25 cellular contexts compared by ENCODE assay signal in genomic region chr15:91909111-91909510, GRCh38.
"Had no signal": no experiment of that assay in that cellular context is flagged by ENCODE, and none has a peak within 500 bp of the region (broad histone marks: within the 10 kb centered on the region; RNA-seq: fewer than 3 reads in every experiment).

No MANE protein-coding gene starts in this region.

- H3K36me3 ChIP-seq: pancreas, right lobe of liver, suprapubic skin, thoracic aorta, tibial artery, upper lobe of right lung had no signal

- DNase-seq: hypothalamus; immature natural killer cell; kidney; left colon; left lung; lower lobe of right lung; naive thymus-derived CD8-positive, alpha-beta T cell; nucleus accumbens; pancreas; psoas muscle; right lobe of liver; stimulated activated CD4-positive, alpha-beta T cell treated with anti-CD3 and anti-CD28 coated beads, Interleukin-12 subunit alpha, Interleukin-12 subunit beta, amount 100 ng/mL, for 4 hours; stimulated activated CD4-positive, alpha-beta T cell treated with anti-CD3 and anti-CD28 coated beads, Interleukin-15, amount 100 ng/mL, for 24 hours; stimulated activated CD4-positive, alpha-beta T cell treated with anti-CD3 and anti-CD28 coated beads, Interleukin-2, amount 100 ng/mL, for 24 hours; stimulated activated CD4-positive, alpha-beta T cell treated with anti-CD3 and anti-CD28 coated beads, Interleukin-4, amount 100 ng/mL, for 24 hours; stimulated activated naive CD4-positive, alpha-beta T cell; tibial artery; trophoblast cell; upper lobe of right lung had no signal

- ATAC-seq: lower lobe of right lung; naive thymus-derived CD8-positive, alpha-beta T cell; pancreas; psoas muscle; right lobe of liver; upper lobe of right lung had no signal

- H3K36me3 Mint-ChIP-seq: stimulated activated effector memory CD8-positive, alpha-beta T cell treated with anti-CD3 and anti-CD28 coated beads, Interleukin-12 subunit alpha, Interleukin-12 subunit beta, amount 100 ng/mL, for 72 hours had no signal

- H3K4me3 ChIP-seq: left lung, lower lobe of right lung, pancreas, psoas muscle, right lobe of liver, suprapubic skin, thoracic aorta, tibial artery, upper lobe of right lung had no signal

- H3K27me3 ChIP-seq: left lung, pancreas, right lobe of liver, suprapubic skin, tibial artery, upper lobe of right lung had no signal

- H3K27ac ChIP-seq: left lung, lower lobe of right lung, pancreas, psoas muscle, right lobe of liver, suprapubic skin, thoracic aorta, tibial artery, upper lobe of right lung had no signal

- H3K4me3 Mint-ChIP-seq: immature natural killer cell; naive thymus-derived CD8-positive, alpha-beta T cell; nephron; neural crest cell; stimulated activated effector memory CD8-positive, alpha-beta T cell treated with anti-CD3 and anti-CD28 coated beads, Interleukin-12 subunit alpha, Interleukin-12 subunit beta, amount 100 ng/mL, for 72 hours; stimulated activated naive CD8-positive, alpha-beta T cell treated with anti-CD3 and anti-CD28 coated beads, Interleukin-15, Interleukin-2, amounts not matched to agents 100 ng/mL and 50 ng/mL, for 24 hours had no signal

- H3K27ac Mint-ChIP-seq: nephron; stimulated activated effector memory CD8-positive, alpha-beta T cell treated with anti-CD3 and anti-CD28 coated beads, Interleukin-12 subunit alpha, Interleukin-12 subunit beta, amount 100 ng/mL, for 72 hours had no signal

- H3K9me3 Mint-ChIP-seq: immature natural killer cell; nephron; neural crest cell; stimulated activated effector memory CD8-positive, alpha-beta T cell treated with anti-CD3 and anti-CD28 coated beads, Interleukin-12 subunit alpha, Interleukin-12 subunit beta, amount 100 ng/mL, for 72 hours; stimulated activated naive CD8-positive, alpha-beta T cell treated with anti-CD3 and anti-CD28 coated beads, Interleukin-15, Interleukin-2, amounts not matched to agents 100 ng/mL and 50 ng/mL, for 24 hours had no signal

- H3K4me1 ChIP-seq: pancreas, psoas muscle, right lobe of liver, upper lobe of right lung had no signal

- H3K27me3 Mint-ChIP-seq: naive thymus-derived CD8-positive, alpha-beta T cell; stimulated activated naive CD8-positive, alpha-beta T cell treated with anti-CD3 and anti-CD28 coated beads, Interleukin-15, Interleukin-2, amounts not matched to agents 100 ng/mL and 50 ng/mL, for 24 hours had no signal

- H3K9me3 ChIP-seq: left lung, lower lobe of right lung, pancreas, psoas muscle, right lobe of liver, suprapubic skin, thoracic aorta, tibial artery, upper lobe of right lung had no signal
